ENCODE assay signal across 1 cellular context in the genomic region with DNA sequence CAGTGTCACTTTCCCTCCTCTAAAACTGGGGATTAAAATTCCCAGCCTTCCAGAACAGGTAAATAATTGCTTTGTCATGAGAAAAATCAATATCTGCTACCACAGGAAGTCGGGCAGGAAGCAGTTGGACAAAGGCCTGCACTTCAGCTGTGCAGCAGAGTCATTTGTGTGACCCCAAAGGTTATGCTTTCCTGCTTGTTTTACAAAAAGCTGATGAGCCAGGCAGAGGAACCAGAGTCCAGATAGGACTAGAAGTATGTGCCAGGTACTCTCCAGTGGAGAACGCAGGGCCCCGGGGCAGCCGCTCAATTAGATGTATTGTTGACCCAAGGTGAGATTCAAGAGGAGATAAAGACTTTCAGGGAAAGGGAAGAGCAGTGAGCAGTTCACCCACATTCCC.
TF ChIP-seq lines count a peak whose summit lies in the region.

No MANE protein-coding gene starts in this region.

TF ChIP-seq in HepG2, 621 proteins besides CTCF, POLR2A, EP300 and RAD21 (continued from another document and continues in another):
- TF ChIP-seq GMEB2 (CRISPR knock-in tag; IDR thresholded peaks at IDR 0.05; ENCODE audit: low read depth): no peak
- no peak for TF ChIP-seq STAT6 (CRISPR knock-in tag; IDR thresholded peaks at IDR 0.05; ENCODE audit: borderline replicate concordance)
- peak; percentile 62; the same call in 1 of the 2 replicates for TF ChIP-seq FOXK1 (CRISPR knock-in tag; IDR thresholded peaks at IDR 0.05; ENCODE audit: borderline replicate concordance, low read depth)
- TF ChIP-seq, protein P1, sequence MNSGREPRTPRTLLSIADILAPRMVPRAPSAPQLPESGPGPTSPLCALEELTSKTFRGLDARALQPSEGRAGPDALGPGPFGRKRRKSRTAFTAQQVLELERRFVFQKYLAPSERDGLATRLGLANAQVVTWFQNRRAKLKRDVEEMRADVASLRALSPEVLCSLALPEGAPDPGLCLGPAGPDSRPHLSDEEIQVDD (CRISPR knock-in tag; IDR thresholded peaks at IDR 0.05; ENCODE audit: borderline replicate concordance): no peak
- TF ChIP-seq TERF1 (CRISPR knock-in tag; IDR thresholded peaks at IDR 0.05): no peak
- peak; percentile 80 for TF ChIP-seq FOXA3 (CRISPR knock-in tag; IDR thresholded peaks at IDR 0.05)
- peak; percentile 91 for TF ChIP-seq FOXP4 (CRISPR knock-in tag; IDR thresholded peaks at IDR 0.05)
- no peak for TF ChIP-seq MYPOP (CRISPR knock-in tag; IDR thresholded peaks at IDR 0.05)
- TF ChIP-seq, protein P2, sequence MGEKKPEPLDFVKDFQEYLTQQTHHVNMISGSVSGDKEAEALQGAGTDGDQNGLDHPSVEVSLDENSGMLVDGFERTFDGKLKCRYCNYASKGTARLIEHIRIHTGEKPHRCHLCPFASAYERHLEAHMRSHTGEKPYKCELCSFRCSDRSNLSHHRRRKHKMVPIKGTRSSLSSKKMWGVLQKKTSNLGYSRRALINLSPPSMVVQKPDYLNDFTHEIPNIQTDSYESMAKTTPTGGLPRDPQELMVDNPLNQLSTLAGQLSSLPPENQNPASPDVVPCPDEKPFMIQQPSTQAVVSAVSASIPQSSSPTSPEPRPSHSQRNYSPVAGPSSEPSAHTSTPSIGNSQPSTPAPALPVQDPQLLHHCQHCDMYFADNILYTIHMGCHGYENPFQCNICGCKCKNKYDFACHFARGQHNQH (CRISPR knock-in tag; IDR thresholded peaks at IDR 0.05): peak; percentile 87; the same call in 1 of the 2 replicates
- TF ChIP-seq ZNF598 (CRISPR knock-in tag; IDR thresholded peaks at IDR 0.05; ENCODE audit: borderline replicate concordance): no peak
- no peak for TF ChIP-seq ZNF24 (IDR thresholded peaks at IDR 0.05)
- peak; percentile 26; the same call in 1 of the 2 replicates for TF ChIP-seq NFYC (CRISPR knock-in tag; IDR thresholded peaks at IDR 0.05)
- no peak for TF ChIP-seq AGO2 (optimal IDR thresholded peaks at IDR 0.05; ENCODE audit: low read depth, low read length)
- TF ChIP-seq KLF12 (CRISPR knock-in tag; IDR thresholded peaks at IDR 0.05; ENCODE audit: borderline replicate concordance): no peak
- no peak for TF ChIP-seq ZNF83 (CRISPR knock-in tag; IDR thresholded peaks at IDR 0.05; ENCODE audit: borderline replicate concordance)
- TF ChIP-seq, protein P3, sequence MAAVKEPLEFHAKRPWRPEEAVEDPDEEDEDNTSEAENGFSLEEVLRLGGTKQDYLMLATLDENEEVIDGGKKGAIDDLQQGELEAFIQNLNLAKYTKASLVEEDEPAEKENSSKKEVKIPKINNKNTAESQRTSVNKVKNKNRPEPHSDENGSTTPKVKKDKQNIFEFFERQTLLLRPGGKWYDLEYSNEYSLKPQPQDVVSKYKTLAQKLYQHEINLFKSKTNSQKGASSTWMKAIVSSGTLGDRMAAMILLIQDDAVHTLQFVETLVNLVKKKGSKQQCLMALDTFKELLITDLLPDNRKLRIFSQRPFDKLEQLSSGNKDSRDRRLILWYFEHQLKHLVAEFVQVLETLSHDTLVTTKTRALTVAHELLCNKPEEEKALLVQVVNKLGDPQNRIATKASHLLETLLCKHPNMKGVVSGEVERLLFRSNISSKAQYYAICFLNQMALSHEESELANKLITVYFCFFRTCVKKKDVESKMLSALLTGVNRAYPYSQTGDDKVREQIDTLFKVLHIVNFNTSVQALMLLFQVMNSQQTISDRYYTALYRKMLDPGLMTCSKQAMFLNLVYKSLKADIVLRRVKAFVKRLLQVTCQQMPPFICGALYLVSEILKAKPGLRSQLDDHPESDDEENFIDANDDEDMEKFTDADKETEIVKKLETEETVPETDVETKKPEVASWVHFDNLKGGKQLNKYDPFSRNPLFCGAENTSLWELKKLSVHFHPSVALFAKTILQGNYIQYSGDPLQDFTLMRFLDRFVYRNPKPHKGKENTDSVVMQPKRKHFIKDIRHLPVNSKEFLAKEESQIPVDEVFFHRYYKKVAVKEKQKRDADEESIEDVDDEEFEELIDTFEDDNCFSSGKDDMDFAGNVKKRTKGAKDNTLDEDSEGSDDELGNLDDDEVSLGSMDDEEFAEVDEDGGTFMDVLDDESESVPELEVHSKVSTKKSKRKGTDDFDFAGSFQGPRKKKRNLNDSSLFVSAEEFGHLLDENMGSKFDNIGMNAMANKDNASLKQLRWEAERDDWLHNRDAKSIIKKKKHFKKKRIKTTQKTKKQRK (IDR thresholded peaks at IDR 0.05; ENCODE audit: low read length): no peak
- no peak for TF ChIP-seq GLI4 (CRISPR knock-in tag; IDR thresholded peaks at IDR 0.05; ENCODE audit: borderline replicate concordance)
- no peak for TF ChIP-seq ZNF510 (CRISPR knock-in tag; IDR thresholded peaks at IDR 0.05; ENCODE audit: low read depth)
- TF ChIP-seq RFX5 (IDR thresholded peaks at IDR 0.05; ENCODE audit: low read depth, low read length): no peak
- TF ChIP-seq GPN1 (CRISPR knock-in tag; IDR thresholded peaks at IDR 0.05; ENCODE audit: borderline replicate concordance): no peak
- TF ChIP-seq ZNF790 (CRISPR knock-in tag; IDR thresholded peaks at IDR 0.05; ENCODE audit: borderline replicate concordance): no peak
- no peak; the same call in 1 of the 2 replicates for TF ChIP-seq YEATS4 (CRISPR knock-in tag; IDR thresholded peaks at IDR 0.05; ENCODE audit: borderline replicate concordance)
- no peak for TF ChIP-seq POLR2G (IDR thresholded peaks at IDR 0.05; ENCODE audit: low read depth, low read length)
- no peak for TF ChIP-seq MED13 (CRISPR knock-in tag; IDR thresholded peaks at IDR 0.05)
- no peak for TF ChIP-seq DMTF1 (CRISPR knock-in tag; IDR thresholded peaks at IDR 0.05)
- TF ChIP-seq, protein P4, sequence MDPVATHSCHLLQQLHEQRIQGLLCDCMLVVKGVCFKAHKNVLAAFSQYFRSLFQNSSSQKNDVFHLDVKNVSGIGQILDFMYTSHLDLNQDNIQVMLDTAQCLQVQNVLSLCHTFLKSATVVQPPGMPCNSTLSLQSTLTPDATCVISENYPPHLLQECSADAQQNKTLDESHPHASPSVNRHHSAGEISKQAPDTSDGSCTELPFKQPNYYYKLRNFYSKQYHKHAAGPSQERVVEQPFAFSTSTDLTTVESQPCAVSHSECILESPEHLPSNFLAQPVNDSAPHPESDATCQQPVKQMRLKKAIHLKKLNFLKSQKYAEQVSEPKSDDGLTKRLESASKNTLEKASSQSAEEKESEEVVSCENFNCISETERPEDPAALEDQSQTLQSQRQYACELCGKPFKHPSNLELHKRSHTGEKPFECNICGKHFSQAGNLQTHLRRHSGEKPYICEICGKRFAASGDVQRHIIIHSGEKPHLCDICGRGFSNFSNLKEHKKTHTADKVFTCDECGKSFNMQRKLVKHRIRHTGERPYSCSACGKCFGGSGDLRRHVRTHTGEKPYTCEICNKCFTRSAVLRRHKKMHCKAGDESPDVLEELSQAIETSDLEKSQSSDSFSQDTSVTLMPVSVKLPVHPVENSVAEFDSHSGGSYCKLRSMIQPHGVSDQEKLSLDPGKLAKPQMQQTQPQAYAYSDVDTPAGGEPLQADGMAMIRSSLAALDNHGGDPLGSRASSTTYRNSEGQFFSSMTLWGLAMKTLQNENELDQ (CRISPR knock-in tag; IDR thresholded peaks at IDR 0.05; ENCODE audit: borderline replicate concordance): no peak
- TF ChIP-seq ZNF766 (CRISPR knock-in tag; IDR thresholded peaks at IDR 0.05; ENCODE audit: borderline replicate concordance): no peak
- no peak for TF ChIP-seq CHD2 (IDR thresholded peaks at IDR 0.05; ENCODE audit: low read depth, low read length)
- TF ChIP-seq SP5 (CRISPR knock-in tag; IDR thresholded peaks at IDR 0.05; ENCODE audit: borderline replicate concordance, low read depth): peak; percentile 64; the same call in 1 of the 2 replicates
- no peak for TF ChIP-seq RBM22 (optimal IDR thresholded peaks at IDR 0.05; ENCODE audit: low read length)
- TF ChIP-seq NBN (conservative IDR thresholded peaks at IDR 0.05): no peak
- no peak for TF ChIP-seq PRDM4 (CRISPR knock-in tag; IDR thresholded peaks at IDR 0.05; ENCODE audit: borderline replicate concordance)
- TF ChIP-seq ARNTL (CRISPR knock-in tag; IDR thresholded peaks at IDR 0.05): no peak
- no peak for TF ChIP-seq REXO4 (CRISPR knock-in tag; IDR thresholded peaks at IDR 0.05; ENCODE audit: borderline replicate concordance)
